Comparison of ENCODE assay signal across 18 cellular contexts in genomic region chr1:24908591-24909259, GRCh38. TPM values are rescaled to one million over a fixed set of nuclear protein-coding genes. Genes with fewer than 3 reads are reported as not detected.
DNase-seq lines count a peak whose midpoint lies in the region; ATAC-seq, FAIRE-seq and TF ChIP-seq lines count a peak whose summit lies in the region.
"Had no signal": no experiment of that assay in that cellular context is flagged by ENCODE, and none has a peak within 500 bp of the region (broad histone marks: within the 10 kb centered on the region; RNA-seq: fewer than 3 reads in every experiment).

No MANE protein-coding gene starts in this region.

- intact Hi-C loops in spleen (cut with DNase I; ENCODE audit: low total_unique reads): no loop called here

- no peak overlapping the region for H3K9ac ChIP-seq in GM23248
- H3K9ac ChIP-seq: BLaER1 treated with 17β-estradiol and CSF1 and Interleukin-3, amounts not matched to agents 10 nM and 100 nM had no signal

- H3K36me3 ChIP-seq in GM23248 (ENCODE audit: low read depth): no peaks in the 10 kb centered on the region
- H3K36me3 ChIP-seq in spleen: peaks cover 0 to 100% (median 55%) of the 10 kb centered on the region in 6 donors
- H3K36me3 ChIP-seq: BLaER1 treated with 17β-estradiol and CSF1 and Interleukin-3, amounts not matched to agents 10 nM and 100 nM had no signal

- no peak for ATAC-seq in central memory CD8-positive, alpha-beta T cell (replicated peaks; ENCODE audit: extremely low read depth, poor library complexity, severe bottlenecking)
- ATAC-seq in GM19328 (IDR thresholded peaks at IDR 0.05; ENCODE audit: unreplicated experiment): no peak

- H4K20me1 ChIP-seq in GM23248 (ENCODE audit: insufficient read depth): no peaks in the 10 kb centered on the region

- H3K27ac Mint-ChIP-seq in central memory CD8-positive, alpha-beta T cell (ENCODE audit: low read depth): peak overlapping the region; percentile 100

- no peaks in the 10 kb centered on the region for H3K9me2 ChIP-seq in GM23248 (ENCODE audit: insufficient read depth)

- peaks cover 88% of the 10 kb centered on the region for H3K36me3 Mint-ChIP-seq in central memory CD8-positive, alpha-beta T cell (ENCODE audit: insufficient read depth)

- no peaks in the 10 kb centered on the region for H3F3A ChIP-seq in GM23248 (ENCODE audit: insufficient read depth)

- WGBS in GM23248 (ENCODE audit: low coverage in 1 of 2, low lambda C conversion rate in 2 of 2, missing lambda C conversion rate in 2 of 2), 2 experiments: 75 to 77% methylated on average over 7 of the region's 7 CpGs
- 76 to 89% (median 82%) methylated on average over 7 of the region's 7 CpGs for WGBS in spleen, 5 donors

- H3K27ac ChIP-seq in GM23248 (no peak overlapping the region), spleen (peak overlapping the region in 3 of 8 donors; percentile 85 to 90 (median 85))
- H3K27ac ChIP-seq: A549; BLaER1 treated with 17β-estradiol and CSF1 and Interleukin-3, amounts not matched to agents 10 nM and 100 nM; epithelial cell of prostate had no signal

- no peaks in the 10 kb centered on the region for H3K79me2 ChIP-seq in GM23248 (ENCODE audit: insufficient read depth)

- H3K4me1 ChIP-seq in GM23248 (ENCODE audit: insufficient read depth) (no peaks in the 10 kb centered on the region), spleen (peaks cover 0 to 80% (median 32%) of the 10 kb centered on the region in 6 donors)
- H3K4me1 ChIP-seq: A549 had no signal

- H2AFZ ChIP-seq in GM23248: 0 out of 2 replicates have a peak overlapping the region, but pooled peaks have one; percentile 11

- no peak for TF ChIP-seq CTCF in spleen (IDR thresholded peaks at IDR 0.05 in 8 of 11, conservative IDR thresholded peaks at IDR 0.05 in 3 of 11)

- H3K4me3 Mint-ChIP-seq in central memory CD8-positive, alpha-beta T cell: peak overlapping the region; percentile 68
- H3K4me3 Mint-ChIP-seq: brain had no signal

- in situ Hi-C loops in GM23248 (cut with MboI): no loop called here

- peak; percentile 43 for DNase-seq in activated CD8-positive, alpha-beta memory T cell treated with anti-CD3 and anti-CD28 coated beads, Interleukin-2, amount 50 U/mL, for 48 hours
- no peak for DNase-seq in activated CD8-positive, alpha-beta memory T cell treated with anti-CD3 and anti-CD28 coated beads for 24 hours
- DNase-seq in GM23248 (no peak), spleen (peak; percentile 51), urothelium cell line (ENCODE audit: low spot score) (no peak), SW480 (ENCODE audit: low spot score) (no peak)
- no peak for DNase-seq in central memory CD8-positive, alpha-beta T cell (ENCODE audit: low spot score in 2 of 2)
- DNase-seq: activated gamma-delta T cell treated with Interleukin-2 at 50 U/mL for 16 hours, NCI-H2029 treated with DMSO at 0.1 percent for 48 hours, NCI-H510A treated with DMSO at 0.1 percent for 48 hours had no signal

- FAIRE-seq in urothelium cell line (lab: Jason Lieb, UNC): no peak
- FAIRE-seq: A549 had no signal

- H3K27me3 Mint-ChIP-seq in central memory CD8-positive, alpha-beta T cell: no peaks in the 10 kb centered on the region

- peaks cover 72% of the 10 kb centered on the region for H3K4me1 Mint-ChIP-seq in central memory CD8-positive, alpha-beta T cell

- no peaks in the 10 kb centered on the region for H3K9me3 Mint-ChIP-seq in central memory CD8-positive, alpha-beta T cell

- H3K9me3 ChIP-seq in GM23248 (ENCODE audit: low read depth): no peaks in the 10 kb centered on the region
- no peaks in the 10 kb centered on the region for H3K9me3 ChIP-seq in spleen
- H3K9me3 ChIP-seq: A549 had no signal

- no peak for TF ChIP-seq POLR2A in spleen (IDR thresholded peaks at IDR 0.05)

- no peak overlapping the region for H3K4me2 ChIP-seq in GM23248 (ENCODE audit: unreplicated experiment)
- H3K4me2 ChIP-seq: A549; BLaER1 treated with 17β-estradiol and CSF1 and Interleukin-3, amounts not matched to agents 10 nM and 100 nM; smooth muscle cell had no signal

- no peak overlapping the region for H3K4me3 ChIP-seq in GM23248
- no peak overlapping the region for H3K4me3 ChIP-seq in spleen
- H3K4me3 ChIP-seq: A549; BLaER1 treated with 17β-estradiol and CSF1 and Interleukin-3, amounts not matched to agents 10 nM and 100 nM; smooth muscle cell had no signal

- H3K27me3 ChIP-seq in GM23248 (replicated peaks; ENCODE audit: insufficient read depth) (no peaks in the 10 kb centered on the region), spleen (replicated peaks in 1 of 7) (peaks cover 0 to 4% (median 0%) of the 10 kb centered on the region in 7 donors)

RNA-seq across cellular contexts. Expression of gene RUNX3, which starts 21.4 kb away (rescaled TPM):
- 0.43 and 2.7 TPM in 2 replicates for total RNA-seq in GM23248 (2014; rRNA removed; shearing (Covaris generic))
- polyA plus RNA-seq in GM23248 (2016; fragmentation: Nextera tagmentation; extraction: Ambion mirVana) (1.3 and 1.4 TPM in 2 replicates), spleen (10 to 100 TPM; 17.3 to 22.1 (median 18.2) TPM)
- total RNA-seq in spleen: 10 to 100 TPM; 38.1 to 76.3 (median 52.3) TPM
- total RNA-seq: dermis blood vessel endothelial cell had no signal
- polyA plus RNA-seq: neural cell had no signal

Comparison
In these comparisons a context has a peak if more than half of its experiments do, and no peak if none do; other contexts are left out.
1. DNase-seq: peak in activated CD8-positive, alpha-beta memory T cell treated with anti-CD3 and anti-CD28 coated beads, Interleukin-2, amount 50 U/mL, for 48 hours (single experiment) and spleen (single experiment); none in activated CD8-positive, alpha-beta memory T cell treated with anti-CD3 and anti-CD28 coated beads for 24 hours (single experiment), GM23248 (single experiment), central memory CD8-positive, alpha-beta T cell (0 of 2), urothelium cell line (single experiment) and SW480 (single experiment).
2. RNA of gene RUNX3, which starts 21.4 kb away (total RNA-seq): 38.1 to 76.3 TPM in spleen; 0.43 to 2.7 TPM in GM23248; every median in the first group is over 10 times any median in the second.